In the genomic region with DNA sequence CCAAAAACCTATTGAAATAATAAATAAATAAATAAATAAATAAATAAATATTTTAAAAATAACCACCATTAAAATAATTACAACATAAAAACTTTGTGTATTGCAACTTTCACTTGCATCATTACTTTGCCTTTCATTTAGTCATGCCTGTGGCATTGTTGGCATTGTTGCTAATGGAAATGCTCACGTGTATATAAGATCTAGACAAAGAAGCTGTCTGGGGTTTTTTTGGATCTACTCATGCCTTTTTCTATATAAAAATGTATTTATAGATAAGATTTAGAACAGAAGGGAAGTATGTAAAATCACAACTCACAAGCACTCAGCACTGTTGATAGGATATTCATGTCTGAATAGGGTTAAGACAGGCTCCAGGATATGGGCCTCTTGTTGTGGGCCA, we compare ENCODE assay signal across 36 cellular contexts. TPM values are rescaled to one million over a fixed set of nuclear protein-coding genes. Genes with fewer than 3 reads are reported as not detected.
"Had no signal": no experiment of that assay in that cellular context is flagged by ENCODE, and none has a peak within 500 bp of the region (broad histone marks: within the 10 kb centered on the region; RNA-seq: fewer than 3 reads in every experiment).

No MANE protein-coding gene starts in this region.

- H3K4me2 ChIP-seq: hepatocyte had no signal

- H3K27ac Mint-ChIP-seq: activated CD4-positive, alpha-beta T cell treated with anti-CD3 and anti-CD28 coated beads, Interleukin-2, amount 10 ng/mL, durations not matched to agents 7 days and 5 days; activated CD8-positive, alpha-beta T cell treated with anti-CD3 and anti-CD28 coated beads for 36 hours; activated naive CD8-positive, alpha-beta T cell; activated T-helper 17 cell treated with anti-CD3 and anti-CD28 coated beads, Interleukin-2, amount 50 U/mL, for 72 hours; brain had no signal

- H3K4me1 Mint-ChIP-seq: activated T-helper 17 cell treated with anti-CD3 and anti-CD28 coated beads, Interleukin-2, amount 50 U/mL, for 72 hours; brain had no signal

- ATAC-seq: activated CD8-positive, alpha-beta T cell treated with anti-CD3 and anti-CD28 coated beads for 36 hours; activated T-cell treated with anti-CD3 and anti-CD28 coated beads, Interleukin-2, amount 50 U/mL, for 4 hours; activated T-helper 17 cell treated with anti-CD3 and anti-CD28 coated beads, Interleukin-2, amount 50 U/mL, for 72 hours; gastroesophageal sphincter; heart right ventricle had no signal

- H3K4me1 ChIP-seq: adrenal gland, ascending aorta, breast epithelium, colonic mucosa, esophagus squamous epithelium, gastroesophageal sphincter, heart right ventricle had no signal

- H3K27me3 Mint-ChIP-seq: activated CD4-positive, alpha-beta T cell treated with anti-CD3 and anti-CD28 coated beads, Interleukin-2, amount 10 ng/mL, durations not matched to agents 7 days and 5 days; activated CD8-positive, alpha-beta T cell treated with anti-CD3 and anti-CD28 coated beads for 36 hours; activated naive CD8-positive, alpha-beta T cell; activated T-helper 17 cell treated with anti-CD3 and anti-CD28 coated beads, Interleukin-2, amount 50 U/mL, for 72 hours; brain had no signal

- H3K79me2 ChIP-seq: hepatocyte had no signal

- H3K9me3 ChIP-seq: adrenal gland, ascending aorta, breast epithelium, colonic mucosa, esophagus squamous epithelium, gastroesophageal sphincter, heart right ventricle had no signal

- H3K36me3 ChIP-seq: breast epithelium, colonic mucosa had no signal

- H3K27ac ChIP-seq: adrenal gland, ascending aorta, breast epithelium, cardiac muscle cell, colonic mucosa, epithelial cell of prostate, esophagus squamous epithelium, gastroesophageal sphincter, heart right ventricle, hepatocyte had no signal

- H3K9me3 Mint-ChIP-seq: activated CD8-positive, alpha-beta T cell treated with anti-CD3 and anti-CD28 coated beads for 36 hours; activated T-cell treated with anti-CD3 and anti-CD28 coated beads, Interleukin-2, amount 50 U/mL, for 4 hours; activated T-helper 17 cell treated with anti-CD3 and anti-CD28 coated beads, Interleukin-2, amount 50 U/mL, for 72 hours had no signal

- H3K27me3 ChIP-seq: adrenal gland, ascending aorta, breast epithelium, cardiac muscle cell, colonic mucosa, esophagus squamous epithelium, gastroesophageal sphincter, heart right ventricle, hepatocyte had no signal

- DNase-seq: activated CD4-positive, alpha-beta T cell treated with anti-CD3 and anti-CD28 coated beads for 4 hours; activated CD4-positive, alpha-beta T cell treated with anti-CD3 and anti-CD28 coated beads, Interleukin-2, amount 10 ng/mL, durations not matched to agents 7 days and 5 days; activated CD4-positive, alpha-beta T cell treated with anti-CD3 and anti-CD28 coated beads, Interleukin-2, amount 50 U/mL, for 4 hours; activated CD4-positive, CD25-positive, alpha-beta regulatory T cell; activated CD4-positive, CD25-positive, alpha-beta regulatory T cell treated with anti-CD3 and anti-CD28 coated beads, Interleukin-2, amount 50 U/mL, for 72 hours; activated CD8-positive, alpha-beta memory T cell treated with anti-CD3 and anti-CD28 coated beads for 24 hours; activated CD8-positive, alpha-beta T cell treated with anti-CD3 and anti-CD28 coated beads for 36 hours; activated effector memory CD4-positive, alpha-beta T cell treated with Interleukin-2 at 50 U/mL for 16 hours; activated gamma-delta T cell treated with Interleukin-2 at 50 U/mL for 16 hours; activated naive CD4-positive, alpha-beta T cell treated with anti-CD3 and anti-CD28 coated beads, Interleukin-2, amount 50 U/mL, for 16 hours; activated naive CD4-positive, alpha-beta T cell treated with Interleukin-2 at 50 U/mL for 16 hours; activated T-cell treated with anti-CD3 and anti-CD28 coated beads, Interleukin-2, amount 50 U/mL, for 4 hours; adrenal gland; central memory CD4-positive, alpha-beta T cell; cerebellar nuclear complex; colonic mucosa; effector CD8-positive, alpha-beta T cell; esophagus squamous epithelium; foreskin melanocyte; heart right ventricle; T-helper 2 cell had no signal

- H3K4me3 Mint-ChIP-seq: activated CD4-positive, alpha-beta T cell treated with anti-CD3 and anti-CD28 coated beads, Interleukin-2, amount 10 ng/mL, durations not matched to agents 7 days and 5 days; activated CD8-positive, alpha-beta T cell treated with anti-CD3 and anti-CD28 coated beads for 36 hours; activated naive CD8-positive, alpha-beta T cell; activated T-cell treated with anti-CD3 and anti-CD28 coated beads, Interleukin-2, amount 50 U/mL, for 4 hours; activated T-helper 17 cell treated with anti-CD3 and anti-CD28 coated beads, Interleukin-2, amount 50 U/mL, for 72 hours; brain had no signal

- H2AFZ ChIP-seq: hepatocyte had no signal

- H3K4me3 ChIP-seq: adrenal gland, ascending aorta, breast epithelium, cardiac muscle cell, colonic mucosa, esophagus squamous epithelium, gastroesophageal sphincter, heart right ventricle, hepatocyte had no signal

RNA-seq across cellular contexts. Expression of a gene that starts 27.9 kb away (rescaled TPM):
- total RNA-seq: activated CD4-positive, alpha-beta T cell treated with anti-CD3 and anti-CD28 coated beads, Interleukin-2, amount 10 ng/mL, durations not matched to agents 7 days and 5 days; activated CD8-positive, alpha-beta T cell treated with anti-CD3 and anti-CD28 coated beads for 36 hours; activated T-cell treated with anti-CD3 and anti-CD28 coated beads, Interleukin-2, amount 50 U/mL, for 4 hours; activated T-helper 17 cell treated with anti-CD3 and anti-CD28 coated beads, Interleukin-2, amount 50 U/mL, for 72 hours; adrenal gland; ascending aorta; breast epithelium; cardiac muscle cell; colonic mucosa; dermis microvascular lymphatic vessel endothelial cell; endothelial cell of umbilical vein; esophagus squamous epithelium; fibroblast of villous mesenchyme; gastroesophageal sphincter; glomerular endothelial cell; heart right ventricle; hepatocyte; T-helper 1 cell treated with Interleukin-12 subunit alpha and Interleukin-12 subunit beta and Interleukin-4 antibody, amounts not matched to agents 30 ng/mL and 1 ng/mL, for 36 hours had no signal
- polyA plus RNA-seq: adrenal gland, cardiac muscle cell, endothelial cell of umbilical vein, esophagus, heart right ventricle, hepatocyte had no signal

RNA-seq across cellular contexts. Expression of a gene that starts 46.5 kb away (rescaled TPM):
- total RNA-seq: activated CD4-positive, alpha-beta T cell treated with anti-CD3 and anti-CD28 coated beads, Interleukin-2, amount 10 ng/mL, durations not matched to agents 7 days and 5 days; activated CD8-positive, alpha-beta T cell treated with anti-CD3 and anti-CD28 coated beads for 36 hours; activated T-cell treated with anti-CD3 and anti-CD28 coated beads, Interleukin-2, amount 50 U/mL, for 4 hours; activated T-helper 17 cell treated with anti-CD3 and anti-CD28 coated beads, Interleukin-2, amount 50 U/mL, for 72 hours; dermis microvascular lymphatic vessel endothelial cell; glomerular endothelial cell; T-helper 1 cell treated with Interleukin-12 subunit alpha and Interleukin-12 subunit beta and Interleukin-4 antibody, amounts not matched to agents 30 ng/mL and 1 ng/mL, for 36 hours had no signal
